Comparison of ENCODE assay signal across 23 cellular contexts in the genomic region with DNA sequence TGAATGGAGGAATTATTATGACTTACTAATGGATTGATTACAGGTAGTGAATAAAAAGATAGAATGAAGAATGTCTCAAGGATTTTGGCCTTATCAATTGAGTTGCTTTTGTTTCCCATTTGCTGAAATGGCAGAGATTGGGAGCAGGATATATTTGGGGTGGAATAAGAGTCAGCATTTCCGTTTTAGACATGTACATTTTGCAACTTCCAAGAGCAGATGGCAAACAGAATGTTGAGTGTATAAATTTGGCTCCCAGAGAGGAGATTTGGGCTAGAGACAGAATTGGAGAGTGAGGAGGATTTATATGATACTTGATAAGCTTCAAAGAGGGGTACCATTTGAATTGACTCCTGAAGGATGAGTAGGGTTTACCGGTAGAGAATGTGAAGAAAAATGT.
"Had no signal": no experiment of that assay in that cellular context is flagged by ENCODE, and none has a peak within 500 bp of the region (broad histone marks: within the 10 kb centered on the region; RNA-seq: fewer than 3 reads in every experiment).

No MANE protein-coding gene starts in this region.

- H3K9me3 ChIP-seq: breast epithelium, colonic mucosa, left ventricle myocardium inferior, spleen, transverse colon, uterus had no signal

- ATAC-seq: activated CD4-positive, CD25-positive, alpha-beta regulatory T cell treated with anti-CD3 and anti-CD28 coated beads, Interleukin-2, amount 50 U/mL, for 24 hours; T-helper 17 cell had no signal

- H3K27me3 ChIP-seq: breast epithelium, colonic mucosa, spleen, transverse colon, uterus had no signal

- H3K36me3 ChIP-seq: breast epithelium, colonic mucosa, left ventricle myocardium inferior, spleen, transverse colon, uterus, WERI-Rb-1 had no signal

- H3K4me1 ChIP-seq: breast epithelium, colonic mucosa, left ventricle myocardium inferior, spleen, transverse colon, uterus had no signal

- DNase-seq: activated CD4-positive, alpha-beta T cell treated with anti-CD3 and anti-CD28 coated beads for 48 hours; activated CD4-positive, alpha-beta T cell treated with anti-CD3 and anti-CD28 coated beads, Interleukin-2, amount 50 U/mL, for 48 hours; activated CD8-positive, alpha-beta memory T cell treated with anti-CD3 and anti-CD28 coated beads, Interleukin-2, amount 50 U/mL, for 4 hours; activated gamma-delta T cell; activated naive CD4-positive, alpha-beta T cell treated with anti-CD3 and anti-CD28 coated beads, Interleukin-2, amount 10 ng/mL, durations not matched to agents 7 days and 5 days; activated T-cell treated with anti-CD3 and anti-CD28 coated beads, Interleukin-2, amount 50 U/mL, for 1 hour; amygdala; colonic mucosa; effector CD8-positive, alpha-beta T cell; islet precursor cell; left ventricle myocardium inferior; spleen; stimulated activated naive CD4-positive, alpha-beta T cell; SW 1271; T-helper 17 cell; T1000; transverse colon; uterus; WERI-Rb-1 had no signal

- H3K27ac ChIP-seq: breast epithelium, colonic mucosa, epithelial cell of prostate, left ventricle myocardium inferior, spleen, transverse colon, uterus, WERI-Rb-1 had no signal

- H3K4me3 ChIP-seq: breast epithelium, colonic mucosa, left ventricle myocardium inferior, lung, spleen, transverse colon, uterus had no signal
